19 cellular contexts compared by ENCODE assay signal in genomic region chrX:70092247-70092646, GRCh38. TPM values are rescaled to one million over a fixed set of nuclear protein-coding genes. Genes with fewer than 3 reads are reported as not detected.
DNase-seq lines count a peak whose midpoint lies in the region; ATAC-seq and TF ChIP-seq lines count a peak whose summit lies in the region.
"Had no signal": no experiment of that assay in that cellular context is flagged by ENCODE, and none has a peak within 500 bp of the region (broad histone marks: within the 10 kb centered on the region; RNA-seq: fewer than 3 reads in every experiment).

No MANE protein-coding gene starts in this region.

- DNase-seq in NCI-H526 (lab: John Stamatoyannopoulos, UW) (no peak), lower lobe of right lung (no peak), HAP-1 (ENCODE audit: low spot score in 2 of 2) (no peak), dermis blood vessel endothelial cell (no peak)
- DNase-seq: C1 segment of cervical spinal cord; Calu3; CD4-positive, alpha-beta T cell; DMS 273 treated with DMSO at 0.1 percent for 48 hours; GM23248; H7; IMR-90; Kasumi-1; KBM-7 had no signal

- H3K9me3 ChIP-seq in lower lobe of right lung: no peaks in the 10 kb centered on the region
- H3K9me3 ChIP-seq in HAP-1: no peaks in the 10 kb centered on the region

- no peak for TF ChIP-seq CTCF in lower lobe of right lung (IDR thresholded peaks at IDR 0.05)

- intact Hi-C loops in lower lobe of right lung (cut with DNase I): no loop called here

- ATAC-seq in GM19455 (IDR thresholded peaks at IDR 0.05; ENCODE audit: unreplicated experiment): peak; percentile 80
- peak; percentile 47 for ATAC-seq in HG02642 (IDR thresholded peaks at IDR 0.05; ENCODE audit: poor library complexity, unreplicated experiment)
- peak; percentile 58 for ATAC-seq in HG03159 (IDR thresholded peaks at IDR 0.05; ENCODE audit: unreplicated experiment)
- ATAC-seq in lower lobe of right lung: no peak
- ATAC-seq: GM12878 had no signal

- H3K4me3 ChIP-seq in lower lobe of right lung: no peak overlapping the region
- H3K4me3 ChIP-seq in HAP-1: no peak overlapping the region
- H3K4me3 ChIP-seq: GM12878, GM23248 had no signal

- in situ Hi-C loops in HAP-1 (cut with MboI; ENCODE audit: low sequenced_read_pairs): loop anchor here (10.0 kb wide), 1 partner anchor 547 kb away; no protein-coding TSS in a partner anchor

- no peaks in the 10 kb centered on the region for H3K27me3 ChIP-seq in lower lobe of right lung (ENCODE audit: low read depth)
- H3K27me3 ChIP-seq in HAP-1 (ENCODE audit: low read depth): no peaks in the 10 kb centered on the region

- peaks cover 6% of the 10 kb centered on the region for H3K4me1 ChIP-seq in lower lobe of right lung
- H3K4me1 ChIP-seq in HAP-1: no peaks in the 10 kb centered on the region

- no peaks in the 10 kb centered on the region for H3K36me3 ChIP-seq in lower lobe of right lung
- no peaks in the 10 kb centered on the region for H3K36me3 ChIP-seq in HAP-1 (replicated peaks)

- H3K27ac ChIP-seq in lower lobe of right lung: no peak overlapping the region
- H3K27ac ChIP-seq: GM23248 had no signal

RNA-seq across cellular contexts. Expression of gene OTUD6A, which starts 30.0 kb away (rescaled TPM):
- total RNA-seq in lower lobe of right lung (not detected), dermis blood vessel endothelial cell (not detected in 2 replicates)
- total RNA-seq: B cell; Calu3; CD4-positive, alpha-beta T cell; Daoy; GM12878; GM23248; H7; IMR-90 had no signal

RNA-seq across cellular contexts. Expression of gene IGBP1, which starts 41.0 kb away (rescaled TPM):
- total RNA-seq in lower lobe of right lung: 60.1 TPM
- total RNA-seq in dermis blood vessel endothelial cell: 69.9 and 111 TPM in 2 replicates

RNA-seq across cellular contexts. Expression of gene AWAT2, which starts 42.5 kb away (rescaled TPM):
- total RNA-seq in lower lobe of right lung (1.0 TPM), dermis blood vessel endothelial cell (0.51 and 1.2 TPM in 2 replicates)
- total RNA-seq: B cell; Calu3; CD4-positive, alpha-beta T cell; Daoy; GM12878; GM23248; H7 had no signal

Comparison
In these comparisons a context has a peak if more than half of its experiments do, and no peak if none do; other contexts are left out.
1. ATAC-seq: peak in GM19455 (single experiment), HG02642 (single experiment) and HG03159 (single experiment); none in lower lobe of right lung (0 of 2).